Comparison of ENCODE assay signal across 40 cellular contexts in the genomic region with DNA sequence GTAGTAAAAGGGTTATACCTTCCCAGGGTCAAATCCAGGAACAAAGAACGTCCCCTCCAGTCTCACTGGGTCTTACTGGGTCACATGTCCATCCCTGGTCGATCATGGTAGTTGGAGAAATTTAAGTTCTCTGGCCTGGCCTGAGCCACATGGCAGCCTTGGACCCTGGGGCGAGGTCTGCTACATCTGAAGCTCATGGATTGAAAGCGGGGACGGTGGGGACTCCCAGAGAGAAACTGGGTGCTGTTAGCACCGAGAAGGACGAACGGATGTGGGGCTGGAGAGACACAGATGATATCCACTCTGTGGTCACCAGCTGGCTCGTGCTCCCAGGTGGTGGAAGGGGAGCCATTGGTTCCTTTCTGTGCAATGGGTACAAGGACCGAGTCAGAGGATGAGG.
"Had no signal": no experiment of that assay in that cellular context is flagged by ENCODE, and none has a peak within 500 bp of the region (broad histone marks: within the 10 kb centered on the region; RNA-seq: fewer than 3 reads in every experiment).

No MANE protein-coding gene starts in this region.

- DNase-seq: activated B cell treated with CpG ODN at 0.5 μM for 24 hours; activated CD4-positive, alpha-beta memory T cell treated with anti-CD3 and anti-CD28 coated beads for 36 hours; activated CD4-positive, alpha-beta T cell treated with anti-CD3 and anti-CD28 coated beads for 4 hours; activated CD4-positive, alpha-beta T cell treated with anti-CD3 and anti-CD28 coated beads, Interleukin-2, amount 10 ng/mL, durations not matched to agents 24 days and 14 days; activated CD4-positive, alpha-beta T cell treated with anti-CD3 and anti-CD28 coated beads, Interleukin-2, amount 50 U/mL, for 1 hour; activated CD4-positive, alpha-beta T cell treated with anti-CD3 and anti-CD28 coated beads, Interleukin-2, amount 50 U/mL, for 4 hours; activated CD4-positive, CD25-positive, alpha-beta regulatory T cell treated with anti-CD3 and anti-CD28 coated beads, Interleukin-2, amount 50 U/mL, for 72 hours; activated CD8-positive, alpha-beta memory T cell treated with anti-CD3 and anti-CD28 coated beads, Interleukin-2, amount 50 U/mL, for 4 hours; activated CD8-positive, alpha-beta T cell treated with anti-CD3 and anti-CD28 coated beads for 36 hours; activated effector memory CD4-positive, alpha-beta T cell treated with anti-CD3 and anti-CD28 coated beads, Interleukin-2, amount 50 U/mL, for 16 hours; activated gamma-delta T cell treated with Interleukin-2 at 50 U/mL for 16 hours; activated naive CD4-positive, alpha-beta T cell; activated naive CD4-positive, alpha-beta T cell treated with anti-CD3 and anti-CD28 coated beads for 36 hours; activated naive CD4-positive, alpha-beta T cell treated with anti-CD3 and anti-CD28 coated beads, Interleukin-2, amount 50 U/mL, for 16 hours; activated naive CD8-positive, alpha-beta T cell treated with anti-CD3 and anti-CD28 coated beads for 36 hours; activated T-cell treated with anti-CD3 and anti-CD28 coated beads for 4 hours; activated T-cell treated with anti-CD3 and anti-CD28 coated beads, Interleukin-2, amount 50 U/mL, for 1 hour; activated T-cell treated with anti-CD3 and anti-CD28 coated beads, Interleukin-2, amount 50 U/mL, for 4 hours; activated T-cell treated with anti-CD3 and anti-CD28 coated beads, Interleukin-2, amount 50 U/mL, for 72 hours; amniotic stem cell; aorta; body of pancreas; brain microvascular endothelial cell; caudate nucleus; cerebellar nuclear complex; T-helper 1 cell; T-helper 2 cell; T-helper 9 cell had no signal

- H3K4me1 Mint-ChIP-seq: activated B cell treated with CpG ODN at 0.5 μM for 24 hours; activated CD4-positive, alpha-beta T cell treated with anti-CD3 and anti-CD28 coated beads, Interleukin-2, amount 10 ng/mL, durations not matched to agents 24 days and 14 days; activated naive CD8-positive, alpha-beta T cell treated with anti-CD3 and anti-CD28 coated beads for 36 hours had no signal

- H3K36me3 ChIP-seq: adrenal gland, brain microvascular endothelial cell, breast epithelium, cardiac muscle cell had no signal

- ATAC-seq: activated CD8-positive, alpha-beta T cell treated with anti-CD3 and anti-CD28 coated beads for 36 hours; activated naive CD4-positive, alpha-beta T cell treated with anti-CD3 and anti-CD28 coated beads, Interleukin-2, amount 50 U/mL, for 72 hours; activated T-cell treated with anti-CD3 and anti-CD28 coated beads, Interleukin-2, amount 50 U/mL, for 4 hours; activated T-cell treated with anti-CD3 and anti-CD28 coated beads, Interleukin-2, amount 50 U/mL, for 72 hours; activated T-helper 17 cell treated with anti-CD3 and anti-CD28 coated beads, Interleukin-2, amount 50 U/mL, for 72 hours; body of pancreas had no signal

- FAIRE-seq: astrocyte, TTC549 had no signal

- H3K27ac Mint-ChIP-seq: activated B cell treated with CpG ODN at 0.5 μM for 24 hours; activated CD4-positive, alpha-beta memory T cell treated with anti-CD3 and anti-CD28 coated beads for 36 hours; activated CD4-positive, alpha-beta T cell treated with anti-CD3 and anti-CD28 coated beads, Interleukin-2, amount 10 ng/mL, durations not matched to agents 24 days and 14 days; activated CD8-positive, alpha-beta T cell treated with anti-CD3 and anti-CD28 coated beads for 36 hours; activated naive CD4-positive, alpha-beta T cell treated with anti-CD3 and anti-CD28 coated beads for 36 hours; activated naive CD4-positive, alpha-beta T cell treated with anti-CD3 and anti-CD28 coated beads, Interleukin-2, amount 50 U/mL, for 72 hours; activated naive CD8-positive, alpha-beta T cell treated with anti-CD3 and anti-CD28 coated beads for 36 hours; activated T-cell treated with anti-CD3 and anti-CD28 coated beads, Interleukin-2, amount 50 U/mL, for 72 hours; activated T-helper 1 cell treated with anti-CD3 and anti-CD28 coated beads, Interleukin-12 subunit alpha, Interleukin-12 subunit beta, Interleukin-2, Interleukin-4 antibody, amounts not matched to agents 30 ng/mL and 10 ng/mL and 1 ng/mL, durations not matched to agents 14 hours and 24 hours and 36 hours; activated T-helper 17 cell treated with anti-CD3 and anti-CD28 coated beads, Interleukin-2, amount 50 U/mL, for 72 hours; T-helper 1 cell treated with Interleukin-12 subunit alpha and Interleukin-12 subunit beta and Interleukin-4 antibody, amounts not matched to agents 30 μg/mL and 1 μg/mL, for 36 hours; T-helper 2 cell treated with Interferon-gamma antibody and Interleukin-4, amounts not matched to agents 5 μg/mL and 100 μg/mL, for 36 hours had no signal

- H3K36me3 Mint-ChIP-seq: activated CD4-positive, alpha-beta memory T cell treated with anti-CD3 and anti-CD28 coated beads for 36 hours; activated naive CD4-positive, alpha-beta T cell treated with anti-CD3 and anti-CD28 coated beads, Interleukin-2, amount 50 U/mL, for 72 hours; activated naive CD8-positive, alpha-beta T cell treated with anti-CD3 and anti-CD28 coated beads for 36 hours had no signal

- H3K27me3 ChIP-seq: body of pancreas had no signal

- H3K27ac ChIP-seq: adrenal gland, body of pancreas, brain microvascular endothelial cell, breast epithelium, cardiac muscle cell, VCaP had no signal

- H3K4me1 ChIP-seq: adrenal gland had no signal

- H3K9me3 ChIP-seq: adrenal gland, body of pancreas, breast epithelium had no signal

- H3K9me3 Mint-ChIP-seq: activated B cell treated with CpG ODN at 0.5 μM for 24 hours; activated CD4-positive, alpha-beta memory T cell treated with anti-CD3 and anti-CD28 coated beads for 36 hours; activated CD4-positive, alpha-beta T cell treated with anti-CD3 and anti-CD28 coated beads, Interleukin-2, amount 10 ng/mL, durations not matched to agents 24 days and 14 days; activated CD8-positive, alpha-beta T cell treated with anti-CD3 and anti-CD28 coated beads for 36 hours; activated naive CD4-positive, alpha-beta T cell treated with anti-CD3 and anti-CD28 coated beads for 36 hours; activated naive CD4-positive, alpha-beta T cell treated with anti-CD3 and anti-CD28 coated beads, Interleukin-2, amount 50 U/mL, for 72 hours; activated naive CD8-positive, alpha-beta T cell treated with anti-CD3 and anti-CD28 coated beads for 36 hours; activated T-cell treated with anti-CD3 and anti-CD28 coated beads, Interleukin-2, amount 50 U/mL, for 4 hours; activated T-cell treated with anti-CD3 and anti-CD28 coated beads, Interleukin-2, amount 50 U/mL, for 72 hours; activated T-helper 1 cell treated with anti-CD3 and anti-CD28 coated beads, Interleukin-12 subunit alpha, Interleukin-12 subunit beta, Interleukin-2, Interleukin-4 antibody, amounts not matched to agents 30 ng/mL and 10 ng/mL and 1 ng/mL, durations not matched to agents 14 hours and 24 hours and 36 hours; activated T-helper 17 cell treated with anti-CD3 and anti-CD28 coated beads, Interleukin-2, amount 50 U/mL, for 72 hours; central memory CD8-positive, alpha-beta T cell; T-helper 1 cell treated with Interleukin-12 subunit alpha and Interleukin-12 subunit beta and Interleukin-4 antibody, amounts not matched to agents 30 μg/mL and 1 μg/mL, for 36 hours; T-helper 2 cell treated with Interferon-gamma antibody and Interleukin-4, amounts not matched to agents 5 μg/mL and 100 μg/mL, for 36 hours had no signal

- H3K4me3 ChIP-seq: adrenal gland, body of pancreas, cardiac muscle cell had no signal

- H3K4me3 Mint-ChIP-seq: activated B cell treated with CpG ODN at 0.5 μM for 24 hours; activated CD4-positive, alpha-beta memory T cell treated with anti-CD3 and anti-CD28 coated beads for 36 hours; activated CD4-positive, alpha-beta T cell treated with anti-CD3 and anti-CD28 coated beads, Interleukin-2, amount 10 ng/mL, durations not matched to agents 24 days and 14 days; activated CD8-positive, alpha-beta T cell treated with anti-CD3 and anti-CD28 coated beads for 36 hours; activated naive CD4-positive, alpha-beta T cell treated with anti-CD3 and anti-CD28 coated beads for 36 hours; activated naive CD8-positive, alpha-beta T cell treated with anti-CD3 and anti-CD28 coated beads for 36 hours; activated T-cell treated with anti-CD3 and anti-CD28 coated beads, Interleukin-2, amount 50 U/mL, for 4 hours; activated T-cell treated with anti-CD3 and anti-CD28 coated beads, Interleukin-2, amount 50 U/mL, for 72 hours; activated T-helper 1 cell treated with anti-CD3 and anti-CD28 coated beads, Interleukin-12 subunit alpha, Interleukin-12 subunit beta, Interleukin-2, Interleukin-4 antibody, amounts not matched to agents 30 ng/mL and 10 ng/mL and 1 ng/mL, durations not matched to agents 14 hours and 24 hours and 36 hours; activated T-helper 17 cell treated with anti-CD3 and anti-CD28 coated beads, Interleukin-2, amount 50 U/mL, for 72 hours; central memory CD8-positive, alpha-beta T cell; T-helper 1 cell treated with Interleukin-12 subunit alpha and Interleukin-12 subunit beta and Interleukin-4 antibody, amounts not matched to agents 30 μg/mL and 1 μg/mL, for 36 hours; T-helper 2 cell treated with Interferon-gamma antibody and Interleukin-4, amounts not matched to agents 5 μg/mL and 100 μg/mL, for 36 hours had no signal
